8 cellular contexts compared by ENCODE assay signal in the genomic region with DNA sequence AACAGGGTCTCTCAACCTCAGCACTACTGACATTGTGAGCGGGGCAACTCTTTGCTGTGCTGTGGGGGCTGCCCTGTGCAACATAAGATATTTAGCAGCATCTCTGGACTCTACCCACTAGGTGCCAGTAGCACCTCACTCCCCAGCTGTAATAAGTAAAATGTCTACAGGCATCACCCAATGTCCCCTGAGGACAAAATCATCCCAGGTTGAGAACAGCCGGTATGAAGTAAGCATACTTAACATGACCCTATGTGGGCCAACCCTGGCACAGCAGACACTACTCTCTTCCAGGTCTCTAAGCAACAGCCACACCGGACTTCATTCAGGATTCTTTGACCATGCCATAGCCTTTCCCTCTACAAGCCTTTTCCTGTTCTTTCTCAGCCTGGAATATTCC. TPM values are rescaled to one million over a fixed set of nuclear protein-coding genes. Genes with fewer than 3 reads are reported as not detected.
A peak's percentile ranks its signal among the peaks of the same experiment; 100 is the strongest.
DNase-seq lines count a peak whose midpoint lies in the region; ATAC-seq and TF ChIP-seq lines count a peak whose summit lies in the region.

No MANE protein-coding gene starts in this region.

- H3K9me3 Mint-ChIP-seq in GM23338: no peaks in the 10 kb centered on the region
- no peaks in the 10 kb centered on the region for H3K9me3 Mint-ChIP-seq in nephron

- H3K36me3 Mint-ChIP-seq in GM23338 (ENCODE audit: low read depth) (no peaks in the 10 kb centered on the region), nephron (ENCODE audit: low read depth) (no peaks in the 10 kb centered on the region)

- H3K27ac ChIP-seq in GM23338 (ENCODE audit: low read depth): no peak overlapping the region

- no peaks in the 10 kb centered on the region for H4K20me1 ChIP-seq in GM23338 (replicated peaks; ENCODE audit: insufficient read depth)

- no peaks in the 10 kb centered on the region for H3K27me3 ChIP-seq in GM23338 (ENCODE audit: insufficient read depth)

- peaks cover 9% of the 10 kb centered on the region for H3K27me3 Mint-ChIP-seq in GM23338 (ENCODE audit: insufficient read depth, low read depth, poor library complexity)
- H3K27me3 Mint-ChIP-seq in nephron (ENCODE audit: low read depth): peaks cover 7% of the 10 kb centered on the region

- H3K4me3 Mint-ChIP-seq in GM23338 (no peak overlapping the region), nephron (no peak overlapping the region)

- no peaks in the 10 kb centered on the region for H3F3A ChIP-seq in GM23338 (replicated peaks; ENCODE audit: low read depth)

- peaks cover 12% of the 10 kb centered on the region; the same call in 1 of the 2 replicates for H3K4me1 ChIP-seq in GM23338 (ENCODE audit: insufficient read depth)

- ATAC-seq in GM23338: no peak
- ATAC-seq in GM21526 (IDR thresholded peaks at IDR 0.05; ENCODE audit: low FRiP score, unreplicated experiment): no peak

- H2AFZ ChIP-seq in GM23338: no peak overlapping the region

- no peak overlapping the region for H3K4me2 ChIP-seq in GM23338

- H3K4me1 Mint-ChIP-seq in GM23338: peaks cover 18% of the 10 kb centered on the region
- H3K4me1 Mint-ChIP-seq in nephron: peaks cover 22% of the 10 kb centered on the region

- H3K4me3 ChIP-seq in GM23338 (no peak overlapping the region), choroid plexus epithelial cell (ENCODE audit: low read depth, low read length) (no peak overlapping the region)

- TF ChIP-seq CTCF in GM23338 (conservative IDR thresholded peaks at IDR 0.05; ENCODE audit: low read depth in 2 of 2) (peak; percentile 27 to 55; a peak in 3 of 4 replicates), choroid plexus epithelial cell (conservative IDR thresholded peaks at IDR 0.05; ENCODE audit: low read depth, low read length) (peak; percentile 69), nephron (IDR thresholded peaks at IDR 0.05; ENCODE audit: unreplicated experiment in 3 of 3) (peak in 2 of 3 experiments; percentile 17 to 26)

- no peaks in the 10 kb centered on the region for H3K36me3 ChIP-seq in GM23338 (ENCODE audit: insufficient read depth)

- DNase-seq in Daoy (ENCODE audit: low read depth) (peak; percentile 7), GM23338 (ENCODE audit: low spot score) (no peak), NCI-H69 (lab: John Stamatoyannopoulos, UW) (peak; percentile 76), choroid plexus epithelial cell (ENCODE audit: low read depth) (peak; percentile 77), CD1c-positive myeloid dendritic cell (ENCODE audit: extremely low spot score) (no peak)
- DNase-seq in activated CD8-positive, alpha-beta memory T cell treated with anti-CD3 and anti-CD28 coated beads, Interleukin-2, amount 50 U/mL, for 48 hours: no peak

- H3K27ac Mint-ChIP-seq in GM23338 (no peak overlapping the region), nephron (no peak overlapping the region)

- H3K79me2 ChIP-seq in GM23338 (replicated peaks; ENCODE audit: insufficient read depth): no peaks in the 10 kb centered on the region

- H3K9me2 ChIP-seq in GM23338 (ENCODE audit: insufficient read depth): no peaks in the 10 kb centered on the region

TF ChIP-seq in GM23338, 12 proteins besides CTCF, POLR2A, EP300 and RAD21 (continues in another document):
- TF ChIP-seq ETS1 (IDR thresholded peaks at IDR 0.05): no peak
- TF ChIP-seq, protein P1, sequence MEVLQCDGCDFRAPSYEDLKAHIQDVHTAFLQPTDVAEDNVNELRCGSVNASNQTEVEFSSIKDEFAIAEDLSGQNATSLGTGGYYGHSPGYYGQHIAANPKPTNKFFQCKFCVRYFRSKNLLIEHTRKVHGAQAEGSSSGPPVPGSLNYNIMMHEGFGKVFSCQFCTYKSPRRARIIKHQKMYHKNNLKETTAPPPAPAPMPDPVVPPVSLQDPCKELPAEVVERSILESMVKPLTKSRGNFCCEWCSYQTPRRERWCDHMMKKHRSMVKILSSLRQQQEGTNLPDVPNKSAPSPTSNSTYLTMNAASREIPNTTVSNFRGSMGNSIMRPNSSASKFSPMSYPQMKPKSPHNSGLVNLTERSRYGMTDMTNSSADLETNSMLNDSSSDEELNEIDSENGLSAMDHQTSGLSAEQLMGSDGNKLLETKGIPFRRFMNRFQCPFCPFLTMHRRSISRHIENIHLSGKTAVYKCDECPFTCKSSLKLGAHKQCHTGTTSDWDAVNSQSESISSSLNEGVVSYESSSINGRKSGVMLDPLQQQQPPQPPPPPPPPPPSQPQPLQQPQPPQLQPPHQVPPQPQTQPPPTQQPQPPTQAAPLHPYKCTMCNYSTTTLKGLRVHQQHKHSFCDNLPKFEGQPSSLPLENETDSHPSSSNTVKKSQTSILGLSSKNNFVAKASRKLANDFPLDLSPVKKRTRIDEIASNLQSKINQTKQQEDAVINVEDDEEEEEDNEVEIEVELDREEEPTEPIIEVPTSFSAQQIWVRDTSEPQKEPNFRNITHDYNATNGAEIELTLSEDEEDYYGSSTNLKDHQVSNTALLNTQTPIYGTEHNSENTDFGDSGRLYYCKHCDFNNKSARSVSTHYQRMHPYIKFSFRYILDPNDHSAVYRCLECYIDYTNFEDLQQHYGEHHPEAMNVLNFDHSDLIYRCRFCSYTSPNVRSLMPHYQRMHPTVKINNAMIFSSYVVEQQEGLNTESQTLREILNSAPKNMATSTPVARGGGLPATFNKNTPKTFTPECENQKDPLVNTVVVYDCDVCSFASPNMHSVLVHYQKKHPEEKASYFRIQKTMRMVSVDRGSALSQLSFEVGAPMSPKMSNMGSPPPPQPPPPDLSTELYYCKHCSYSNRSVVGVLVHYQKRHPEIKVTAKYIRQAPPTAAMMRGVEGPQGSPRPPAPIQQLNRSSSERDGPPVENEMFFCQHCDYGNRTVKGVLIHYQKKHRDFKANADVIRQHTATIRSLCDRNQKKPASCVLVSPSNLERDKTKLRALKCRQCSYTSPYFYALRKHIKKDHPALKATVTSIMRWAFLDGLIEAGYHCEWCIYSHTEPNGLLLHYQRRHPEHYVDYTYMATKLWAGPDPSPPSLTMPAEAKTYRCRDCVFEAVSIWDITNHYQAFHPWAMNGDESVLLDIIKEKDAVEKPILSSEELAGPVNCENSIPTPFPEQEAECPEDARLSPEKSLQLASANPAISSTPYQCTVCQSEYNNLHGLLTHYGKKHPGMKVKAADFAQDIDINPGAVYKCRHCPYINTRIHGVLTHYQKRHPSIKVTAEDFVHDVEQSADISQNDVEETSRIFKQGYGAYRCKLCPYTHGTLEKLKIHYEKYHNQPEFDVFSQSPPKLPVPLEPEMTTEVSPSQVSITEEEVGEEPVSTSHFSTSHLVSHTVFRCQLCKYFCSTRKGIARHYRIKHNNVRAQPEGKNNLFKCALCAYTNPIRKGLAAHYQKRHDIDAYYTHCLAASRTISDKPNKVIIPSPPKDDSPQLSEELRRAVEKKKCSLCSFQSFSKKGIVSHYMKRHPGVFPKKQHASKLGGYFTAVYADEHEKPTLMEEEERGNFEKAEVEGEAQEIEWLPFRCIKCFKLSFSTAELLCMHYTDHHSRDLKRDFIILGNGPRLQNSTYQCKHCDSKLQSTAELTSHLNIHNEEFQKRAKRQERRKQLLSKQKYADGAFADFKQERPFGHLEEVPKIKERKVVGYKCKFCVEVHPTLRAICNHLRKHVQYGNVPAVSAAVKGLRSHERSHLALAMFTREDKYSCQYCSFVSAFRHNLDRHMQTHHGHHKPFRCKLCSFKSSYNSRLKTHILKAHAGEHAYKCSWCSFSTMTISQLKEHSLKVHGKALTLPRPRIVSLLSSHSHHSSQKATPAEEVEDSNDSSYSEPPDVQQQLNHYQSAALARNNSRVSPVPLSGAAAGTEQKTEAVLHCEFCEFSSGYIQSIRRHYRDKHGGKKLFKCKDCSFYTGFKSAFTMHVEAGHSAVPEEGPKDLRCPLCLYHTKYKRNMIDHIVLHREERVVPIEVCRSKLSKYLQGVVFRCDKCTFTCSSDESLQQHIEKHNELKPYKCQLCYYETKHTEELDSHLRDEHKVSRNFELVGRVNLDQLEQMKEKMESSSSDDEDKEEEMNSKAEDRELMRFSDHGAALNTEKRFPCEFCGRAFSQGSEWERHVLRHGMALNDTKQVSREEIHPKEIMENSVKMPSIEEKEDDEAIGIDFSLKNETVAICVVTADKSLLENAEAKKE (CRISPR knock-in tag; IDR thresholded peaks at IDR 0.05): no peak
- no peak for TF ChIP-seq CREB1 (CRISPR knock-in tag; IDR thresholded peaks at IDR 0.05; ENCODE audit: low read depth)
- no peak for TF ChIP-seq ZNF331 (CRISPR knock-in tag; IDR thresholded peaks at IDR 0.05; ENCODE audit: low read depth)
- no peak for TF ChIP-seq NANOG (IDR thresholded peaks at IDR 0.05; ENCODE audit: borderline replicate concordance)
- TF ChIP-seq EZH2phosphoT487 (IDR thresholded peaks at IDR 0.05; ENCODE audit: unreplicated experiment): no peak
- no peak for TF ChIP-seq STAT1 (IDR thresholded peaks at IDR 0.05; ENCODE audit: unreplicated experiment)
- TF ChIP-seq EZH2 (IDR thresholded peaks at IDR 0.05; ENCODE audit: low read depth, unreplicated experiment): no peak
- no peak for TF ChIP-seq POLR2AphosphoS5 (IDR thresholded peaks at IDR 0.05; ENCODE audit: low read depth)

RNA-seq across cellular contexts. Expression of gene MGST2, which starts 10.5 kb away (rescaled TPM):
- 21.2 and 23.2 TPM in 2 replicates for total RNA-seq in Daoy (2014; rRNA removed; shearing (Covaris generic))
- total RNA-seq in GM23338 (2014; rRNA removed; shearing (Covaris generic)): 4.6 and 8.3 TPM in 2 replicates
- polyA plus RNA-seq in GM23338 (2016; fragmentation: Nextera tagmentation; extraction: Ambion mirVana): 19.1 and 19.5 TPM in 2 replicates

Comparison
In these comparisons a context has a peak if more than half of its experiments do, and no peak if none do; other contexts are left out.
1. DNase-seq: peak in Daoy (single experiment), NCI-H69 (single experiment) and choroid plexus epithelial cell (single experiment); none in GM23338 (single experiment), activated CD8-positive, alpha-beta memory T cell treated with anti-CD3 and anti-CD28 coated beads, Interleukin-2, amount 50 U/mL, for 48 hours (single experiment) and CD1c-positive myeloid dendritic cell (single experiment).
2. Peak in every context shown above with its lines, with median percentiles within 50 percentile points of each other: CTCF ChIP-seq.